8 cellular contexts compared by ENCODE assay signal in the genomic region with DNA sequence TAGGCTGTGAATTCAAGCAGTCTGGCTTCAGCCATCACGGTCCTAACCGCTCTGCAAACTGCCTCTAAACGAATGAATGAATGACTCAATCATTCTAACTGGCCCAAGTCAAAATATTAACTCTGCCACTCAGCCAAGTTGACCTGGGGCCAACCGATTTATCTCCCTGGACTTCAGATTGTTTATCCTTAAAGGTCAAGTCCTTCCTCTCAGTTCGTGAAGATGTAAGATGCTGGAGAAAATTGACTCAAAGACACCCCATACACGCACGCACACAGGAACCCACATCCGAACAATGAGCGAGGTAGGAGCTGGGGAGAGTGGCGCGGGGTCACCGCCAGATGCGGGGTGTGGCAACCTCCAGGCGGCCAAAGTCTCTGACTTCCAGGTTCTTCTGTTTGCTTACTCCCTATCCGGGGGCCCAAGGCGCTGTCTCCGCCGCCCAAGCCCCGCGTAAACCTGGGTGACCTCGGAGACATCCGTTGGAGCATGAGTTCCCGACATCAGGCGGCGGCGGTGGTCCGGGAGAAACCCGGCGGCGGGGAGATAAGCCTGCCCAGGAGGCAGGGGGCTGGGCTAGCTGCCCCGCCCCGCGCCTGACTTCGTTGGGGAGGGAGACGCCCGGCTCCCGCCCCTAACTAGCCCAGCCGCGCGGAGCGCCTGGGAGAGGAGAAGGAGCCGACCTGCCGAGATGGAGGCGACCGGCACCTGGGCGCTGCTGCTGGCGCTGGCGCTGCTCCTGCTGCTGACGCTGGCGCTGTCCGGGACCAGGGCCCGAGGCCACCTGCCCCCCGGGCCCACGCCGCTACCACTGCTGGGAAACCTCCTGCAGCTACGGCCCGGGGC. TPM values are rescaled to one million over a fixed set of nuclear protein-coding genes. Genes with fewer than 3 reads are reported as not detected.
DNase-seq lines count a peak whose midpoint lies in the region; FAIRE-seq and TF ChIP-seq lines count a peak whose summit lies in the region.

A gene with protein sequence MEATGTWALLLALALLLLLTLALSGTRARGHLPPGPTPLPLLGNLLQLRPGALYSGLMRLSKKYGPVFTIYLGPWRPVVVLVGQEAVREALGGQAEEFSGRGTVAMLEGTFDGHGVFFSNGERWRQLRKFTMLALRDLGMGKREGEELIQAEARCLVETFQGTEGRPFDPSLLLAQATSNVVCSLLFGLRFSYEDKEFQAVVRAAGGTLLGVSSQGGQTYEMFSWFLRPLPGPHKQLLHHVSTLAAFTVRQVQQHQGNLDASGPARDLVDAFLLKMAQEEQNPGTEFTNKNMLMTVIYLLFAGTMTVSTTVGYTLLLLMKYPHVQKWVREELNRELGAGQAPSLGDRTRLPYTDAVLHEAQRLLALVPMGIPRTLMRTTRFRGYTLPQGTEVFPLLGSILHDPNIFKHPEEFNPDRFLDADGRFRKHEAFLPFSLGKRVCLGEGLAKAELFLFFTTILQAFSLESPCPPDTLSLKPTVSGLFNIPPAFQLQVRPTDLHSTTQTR (plus strand): TSS at position 646 of the 846 bp plus-strand sequence. CDS start 46 bp downstream, at position 692.

- TF ChIP-seq CTCF in RWPE1 (conservative IDR thresholded peaks at IDR 0.05; ENCODE audit: low read depth) (no peak), epithelial cell of proximal tubule (conservative IDR thresholded peaks at IDR 0.05; ENCODE audit: low read depth, low read length) (no peak), neural progenitor cell (IDR thresholded peaks at IDR 0.05) (no peak), D721Med (IDR thresholded peaks at IDR 0.05; ENCODE audit: insufficient read depth, missing control alignments) (no peak)

- H3K9me3 Mint-ChIP-seq in neural progenitor cell: no peaks in the 10 kb centered on the region

- no peaks in the 10 kb centered on the region for H3K36me3 Mint-ChIP-seq in neural progenitor cell

- DNase-seq in ELF-1 (ENCODE audit: low read depth, low spot score): peak; percentile 84
- DNase-seq in RWPE1 (ENCODE audit: low spot score): peak; percentile 59
- no peak for DNase-seq in epithelial cell of proximal tubule (ENCODE audit: low read depth)
- peak; percentile 89 for DNase-seq in neural progenitor cell (ENCODE audit: low spot score)
- no peak for DNase-seq in NCI-H1417 treated with DMSO at 0.1 percent for 48 hours (lab: John Stamatoyannopoulos, UW)
- DNase-seq in D721Med (ENCODE audit: insufficient read length, low spot score): no peak
- no peak for DNase-seq in NCI-H2171 treated with DMSO at 0.1 percent for 48 hours (lab: John Stamatoyannopoulos, UW)
- no peak for DNase-seq in foreskin melanocyte

- H3K4me1 Mint-ChIP-seq in neural progenitor cell: peaks cover 26% of the 10 kb centered on the region

- H3K79me2 ChIP-seq in neural progenitor cell (ENCODE audit: low read depth): peaks cover 38% of the 10 kb centered on the region

- peak within 1 kb of the TSS; percentile 79 for H3K4me3 Mint-ChIP-seq in neural progenitor cell

- peak within 1 kb of the TSS; percentile 93 for H2AFZ ChIP-seq in neural progenitor cell (replicated peaks)

- no peaks in the 10 kb centered on the region for H3K36me3 ChIP-seq in neural progenitor cell

- H3K4me1 ChIP-seq in neural progenitor cell: peaks cover 12% of the 10 kb centered on the region

- POLR2A ChIA-PET in RWPE1 (lab: Yijun Ruan, JAX; ENCODE audit: low non-redundant PET): no interaction called here

- peaks cover 43% of the 10 kb centered on the region for H3F3A ChIP-seq in neural progenitor cell (ENCODE audit: low read depth)

- H3K27me3 Mint-ChIP-seq in neural progenitor cell (ENCODE audit: insufficient read depth, low read depth): peaks cover 34% of the 10 kb centered on the region

- no peaks in the 10 kb centered on the region for H4K20me1 ChIP-seq in neural progenitor cell (ENCODE audit: low read depth)

- no peaks in the 10 kb centered on the region for H3K27me3 ChIP-seq in neural progenitor cell

- no peak for FAIRE-seq in D721Med (lab: Jason Lieb, UNC)

- peak within 1 kb of the TSS; percentile 77 for H3K4me2 ChIP-seq in neural progenitor cell

- H3K4me3 ChIP-seq in epithelial cell of proximal tubule (ENCODE audit: low read depth, low read length): peak within 1 kb of the TSS; percentile 38
- H3K4me3 ChIP-seq in neural progenitor cell: peak within 1 kb of the TSS; percentile 78

- peak within 1 kb of the TSS; percentile 5 for H3K27ac Mint-ChIP-seq in neural progenitor cell

- H3K9ac ChIP-seq in neural progenitor cell: peak within 1 kb of the TSS; percentile 28

- H3K27ac ChIP-seq in RWPE1 (no peak within 1 kb of the TSS), neural progenitor cell (no peak within 1 kb of the TSS)

- H3K9me3 ChIP-seq in neural progenitor cell (ENCODE audit: low read depth): no peaks in the 10 kb centered on the region

- CTCF ChIA-PET in RWPE1 (lab: Yijun Ruan, JAX): no interaction called here

RNA-seq across cellular contexts. Expression of the gene that starts here (rescaled TPM):
- total RNA-seq in epithelial cell of proximal tubule: 4.9 and 24.7 TPM in 2 replicates
- total RNA-seq in neural progenitor cell (ENCODE audit: low replicate concordance): 2.0 and 8.3 TPM in 2 replicates

Comparison
In these comparisons a context has a peak if more than half of its experiments do, and no peak if none do; other contexts are left out.
1. DNase-seq: peak in ELF-1 (single experiment), RWPE1 (single experiment) and neural progenitor cell (single experiment); none in epithelial cell of proximal tubule (single experiment), NCI-H1417 treated with DMSO at 0.1 percent for 48 hours (single experiment), D721Med (single experiment), NCI-H2171 treated with DMSO at 0.1 percent for 48 hours (single experiment) and foreskin melanocyte (single experiment).